35 cellular contexts compared by ENCODE assay signal in the genomic region with DNA sequence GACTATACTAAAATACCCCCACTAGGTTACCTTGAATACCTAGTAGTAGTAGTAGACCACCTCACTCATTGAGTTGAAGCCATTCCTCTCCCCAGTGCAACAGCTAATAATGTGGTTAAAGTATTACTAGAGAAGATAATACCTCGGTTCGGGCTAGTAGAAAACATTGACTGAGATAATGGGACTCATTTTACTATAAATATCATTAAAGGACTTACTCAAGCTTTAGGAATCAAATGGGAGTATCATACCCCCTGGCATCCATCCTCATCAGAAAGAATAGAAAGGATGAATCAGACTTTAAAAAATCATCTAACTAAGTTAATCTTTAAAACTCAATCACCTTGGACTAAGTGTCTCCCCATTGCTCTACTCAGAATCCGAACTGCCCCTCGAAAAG. TPM values are rescaled to one million over a fixed set of nuclear protein-coding genes. Genes with fewer than 3 reads are reported as not detected.
DNase-seq lines count a peak whose midpoint lies in the region; ATAC-seq and TF ChIP-seq lines count a peak whose summit lies in the region.
"Had no signal": no experiment of that assay in that cellular context is flagged by ENCODE, and none has a peak within 500 bp of the region (broad histone marks: within the 10 kb centered on the region; RNA-seq: fewer than 3 reads in every experiment).

No MANE protein-coding gene starts in this region.

- H3K27me3 ChIP-seq in Peyer's patch = no peaks in the 10 kb centered on the region
- H3K27me3 ChIP-seq: BE2C; BLaER1; BLaER1 treated with 17β-estradiol and CSF1 and Interleukin-3, amounts not matched to agents 10 nM and 100 nM had no signal

- no peaks in the 10 kb centered on the region for H3K36me3 ChIP-seq in Peyer's patch
- H3K36me3 ChIP-seq: BE2C, BLaER1 had no signal

- no peak for ATAC-seq in HG02852 (IDR thresholded peaks at IDR 0.05; ENCODE audit: unreplicated experiment)
- ATAC-seq: A549; CD8-positive, alpha-beta T cell had no signal

- H3K27ac ChIP-seq in Peyer's patch = no peak overlapping the region
- H3K27ac ChIP-seq: 22Rv1; A549; BLaER1; BLaER1 treated with 17β-estradiol and CSF1 and Interleukin-3, amounts not matched to agents 10 nM and 100 nM; C4-2B had no signal

- no peak overlapping the region for H3K4me3 ChIP-seq in epithelial cell of proximal tubule (ENCODE audit: low read depth, low read length)
- H3K4me3 ChIP-seq in Peyer's patch = no peak overlapping the region
- H3K4me3 ChIP-seq: A549; BLaER1; BLaER1 treated with 17β-estradiol and CSF1 and Interleukin-3, amounts not matched to agents 10 nM and 100 nM had no signal

- no peaks in the 10 kb centered on the region for H3K4me1 ChIP-seq in Peyer's patch
- H3K4me1 ChIP-seq: A549, BE2C, BLaER1, Caco-2 had no signal

- TF ChIP-seq CTCF in epithelial cell of proximal tubule (conservative IDR thresholded peaks at IDR 0.05; ENCODE audit: low read depth, low read length) = no peak
- TF ChIP-seq CTCF in Peyer's patch (IDR thresholded peaks at IDR 0.05) = no peak

- no peak for TF ChIP-seq POLR2A in Peyer's patch (IDR thresholded peaks at IDR 0.05)

- H3K9me3 ChIP-seq in Peyer's patch = peaks cover 0 to 13% (median 5%) of the 10 kb centered on the region in 4 donors
- H3K9me3 ChIP-seq: A549, BE2C, Caco-2 had no signal

- DNase-seq in epithelial cell of proximal tubule (ENCODE audit: low read depth) (peak; percentile 19), kidney glomerular epithelial cell (lab: John Stamatoyannopoulos, UW) (peak; percentile 59), kidney tubule cell (ENCODE audit: low spot score) (peak; percentile 71), renal cortical epithelial cell (ENCODE audit: low read depth) (peak; percentile 79), Peyer's patch (no peak), hypothalamus (lab: John Stamatoyannopoulos, UW) (no peak), T1000 (lab: John Stamatoyannopoulos, UW) (no peak)
- DNase-seq: 8988T; ACHN; AML-193; BE2C; C1 segment of cervical spinal cord; Caco-2; Calu3; CD4-positive, alpha-beta memory T cell; CD4-positive, alpha-beta T cell; CD4-positive, CD25-positive, alpha-beta regulatory T cell; CD8-positive, alpha-beta memory T cell; CD8-positive, alpha-beta T cell; COR-L47; DMS 273 treated with DMSO at 0.1 percent for 48 hours; DMS153; DMS53; DMS79; DMS79 treated with DMSO at 0.1 percent for 48 hours; DND-41; EL had no signal

RNA-seq across cellular contexts. Expression of gene CACNA2D3, which starts 49.0 kb away (rescaled TPM):
- total RNA-seq in epithelial cell of proximal tubule (0.14 and 1.3 TPM in 2 replicates), renal cortical epithelial cell (1.4 and 3.2 TPM in 2 replicates), Peyer's patch (1 to 10 TPM in 1 of 4 donors, under 1 TPM in 1, not detected in 2; 0.27 to 5.0 TPM)
- total RNA-seq: A673; B cell; Caco-2; Calu3; CD4-positive, alpha-beta memory T cell; CD4-positive, CD25-positive, alpha-beta regulatory T cell; CD8-positive, alpha-beta memory T cell; CD8-positive, alpha-beta T cell had no signal

Comparison
In these comparisons a context has a peak if more than half of its experiments do, and no peak if none do; other contexts are left out.
1. DNase-seq: peak in epithelial cell of proximal tubule (single experiment), kidney glomerular epithelial cell (single experiment), kidney tubule cell (single experiment) and renal cortical epithelial cell (single experiment); none in Peyer's patch (0 of 3), hypothalamus (0 of 51) and T1000 (single experiment).